8 cellular contexts compared by ENCODE assay signal in the genomic region with DNA sequence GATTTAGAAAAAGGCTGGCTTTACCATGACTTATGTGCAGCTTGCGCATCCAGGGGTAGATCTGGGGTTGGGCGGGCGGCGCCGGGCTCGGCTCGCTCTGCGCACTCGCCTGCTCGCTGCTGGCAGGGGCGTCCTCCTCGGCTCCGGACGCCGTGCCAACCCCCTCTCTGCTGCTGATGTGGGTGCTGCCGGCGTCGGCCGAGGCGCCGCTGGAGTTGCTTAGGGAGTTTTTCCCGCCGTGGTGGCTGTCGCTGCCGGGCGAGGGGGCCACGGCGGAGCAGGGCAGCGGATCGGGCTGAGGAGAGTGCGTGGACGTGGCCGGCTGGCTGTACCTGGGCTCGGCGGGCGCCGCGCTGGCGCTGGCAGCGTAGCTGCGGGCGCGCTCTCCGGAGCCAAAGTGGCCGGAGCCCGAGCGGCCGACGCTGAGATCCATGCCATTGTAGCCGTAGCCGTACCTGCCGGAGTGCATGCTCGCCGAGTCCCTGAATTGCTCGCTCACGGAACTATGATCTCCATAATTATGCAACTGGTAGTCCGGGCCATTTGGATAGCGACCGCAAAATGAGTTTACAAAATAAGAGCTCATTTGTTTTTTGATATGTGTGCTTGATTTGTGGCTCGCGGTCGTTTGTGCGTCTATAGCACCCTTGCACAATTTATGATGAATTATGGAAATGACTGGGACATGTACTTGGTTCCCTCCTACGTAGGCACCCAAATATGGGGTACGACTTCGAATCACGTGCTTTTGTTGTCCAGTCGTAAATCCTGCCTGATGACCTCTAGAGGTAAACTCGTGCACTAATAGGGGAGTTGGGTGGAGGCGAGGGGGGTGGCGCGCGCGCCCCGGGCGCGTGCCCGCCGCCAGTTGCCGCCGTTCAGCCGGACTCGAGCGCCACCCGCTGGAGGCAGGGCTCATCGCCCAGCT.
A peak's percentile ranks its signal among the peaks of the same experiment; 100 is the strongest.
DNase-seq lines count a peak whose midpoint lies in the region; ATAC-seq and TF ChIP-seq lines count a peak whose summit lies in the region.

TSS of gene HOXA5 (minus strand) at position 660 of the 928 bp plus-strand sequence. CDS start at position 586, 74 bp downstream.

- no peaks in the 10 kb centered on the region for H3K36me3 ChIP-seq in muscle layer of duodenum (ENCODE audit: control insufficient read depth in 1 of 2, insufficient read depth in 2 of 2, low read length in 2 of 2)

- TF ChIP-seq CTCF in GM13977 (IDR thresholded peaks at IDR 0.05; ENCODE audit: extremely low read depth, insufficient read depth, missing control alignments) = peak; percentile 13
- TF ChIP-seq CTCF in epithelial cell of esophagus (IDR thresholded peaks at IDR 0.05; ENCODE audit: insufficient read depth, low read depth, low read length, missing control alignments) = peak; percentile 52

- H3K27ac ChIP-seq in muscle layer of duodenum (ENCODE audit: low read length) = peak within 1 kb of the TSS; percentile 97

- ATAC-seq in HG02642 (IDR thresholded peaks at IDR 0.05; ENCODE audit: poor library complexity, unreplicated experiment) (no peak), HG03342 (IDR thresholded peaks at IDR 0.05; ENCODE audit: unreplicated experiment) (no peak)

- no peaks in the 10 kb centered on the region for H3K9me3 ChIP-seq in muscle layer of duodenum (ENCODE audit: control insufficient read depth in 1 of 2, low read length in 2 of 2)

- H3K4me3 ChIP-seq in epithelial cell of esophagus (ENCODE audit: low read length) (peak within 1 kb of the TSS; percentile 53), muscle layer of duodenum (ENCODE audit: low read depth in 1 of 2, low read length in 2 of 2) (peak within 1 kb of the TSS; percentile 83 to 91)

- H3K27me3 ChIP-seq in muscle layer of duodenum (ENCODE audit: low read depth, low read length) = peaks cover 15% of the 10 kb centered on the region

- no peak for DNase-seq in GM13977 (ENCODE audit: low spot score)
- DNase-seq in NCI-H526 treated with DMSO at 0.1 percent for 48 hours (lab: John Stamatoyannopoulos, UW) = peak; percentile 99
- peak; percentile 95 for DNase-seq in epithelial cell of esophagus (ENCODE audit: low read depth)
- no peak for DNase-seq in NK-92 treated with Interleukin-12 subunit alpha and Interleukin-12 subunit beta, amount 100 ng/mL, for 24 hours (lab: John Stamatoyannopoulos, UW)
- DNase-seq in inferior parietal cortex (ENCODE audit: extremely low spot score) = no peak

- in situ Hi-C loops in GM13977 (cut with MboI; ENCODE audit: low pct_unique_long_range_greater_than_20kb, low sequenced_read_pairs, unreplicated experiment) = no loop called here

- H3K4me1 ChIP-seq in muscle layer of duodenum (ENCODE audit: control insufficient read depth in 1 of 2, insufficient read depth in 2 of 2, low read length in 2 of 2) = peaks cover 2 to 7% of the 10 kb centered on the region in 2 donors

Comparison
In these comparisons a context has a peak if more than half of its experiments do, and no peak if none do; other contexts are left out.
1. DNase-seq: peak in NCI-H526 treated with DMSO at 0.1 percent for 48 hours (single experiment) and epithelial cell of esophagus (single experiment); none in GM13977 (single experiment), NK-92 treated with Interleukin-12 subunit alpha and Interleukin-12 subunit beta, amount 100 ng/mL, for 24 hours (single experiment) and inferior parietal cortex (single experiment).